In the genomic region with DNA sequence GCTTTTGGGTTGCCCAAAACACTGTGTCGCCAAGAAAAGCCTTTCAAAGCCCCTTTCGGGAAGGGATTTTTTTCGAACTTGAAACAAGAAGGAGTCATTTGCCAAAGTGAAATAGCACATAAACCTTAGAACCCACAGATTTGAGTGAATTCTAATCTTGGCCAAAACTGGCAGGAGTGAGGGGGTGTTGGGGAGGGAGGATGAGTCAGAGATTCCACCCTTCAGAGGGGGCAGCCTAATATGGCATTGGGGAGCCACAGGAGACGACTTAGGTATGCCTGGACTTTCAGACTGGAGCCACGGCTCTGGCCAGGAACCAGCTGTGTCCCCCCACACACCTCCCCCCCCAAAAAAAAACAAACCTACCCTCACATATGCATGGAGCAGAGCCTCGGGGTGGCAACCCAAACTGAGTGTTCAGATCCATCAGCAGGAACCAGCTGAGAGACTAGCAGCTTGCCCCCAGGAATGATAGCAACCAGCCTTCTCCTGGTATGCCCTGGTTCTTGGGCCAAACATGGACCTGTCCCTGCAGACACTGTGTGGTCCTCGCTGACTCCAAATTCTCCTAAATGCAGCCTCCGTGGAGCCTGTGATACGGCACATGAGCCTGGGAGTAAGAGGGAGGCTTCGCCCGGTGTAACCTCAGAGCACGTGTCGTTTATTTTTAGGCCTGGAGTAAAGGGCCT, we compare ENCODE assay signal across 1 cellular context.
TF ChIP-seq lines count a peak whose summit lies in the region.

No MANE protein-coding gene starts in this region.

TF ChIP-seq in HEK293, 187 proteins besides CTCF, POLR2A, EP300 and RAD21 (continued from another document):
- TF ChIP-seq ZFHX2 (tag by site-specific recombination; conservative IDR thresholded peaks at IDR 0.05) (peak; percentile 78), ZIC2 (tag by site-specific recombination; IDR thresholded peaks at IDR 0.05) (peak; percentile 70), ZSCAN30 (tag by site-specific recombination; IDR thresholded peaks at IDR 0.05) (no peak)
TF ChIP-seq in HEK293: peak in this region for 5.
